8 cellular contexts compared by ENCODE assay signal in the genomic region with DNA sequence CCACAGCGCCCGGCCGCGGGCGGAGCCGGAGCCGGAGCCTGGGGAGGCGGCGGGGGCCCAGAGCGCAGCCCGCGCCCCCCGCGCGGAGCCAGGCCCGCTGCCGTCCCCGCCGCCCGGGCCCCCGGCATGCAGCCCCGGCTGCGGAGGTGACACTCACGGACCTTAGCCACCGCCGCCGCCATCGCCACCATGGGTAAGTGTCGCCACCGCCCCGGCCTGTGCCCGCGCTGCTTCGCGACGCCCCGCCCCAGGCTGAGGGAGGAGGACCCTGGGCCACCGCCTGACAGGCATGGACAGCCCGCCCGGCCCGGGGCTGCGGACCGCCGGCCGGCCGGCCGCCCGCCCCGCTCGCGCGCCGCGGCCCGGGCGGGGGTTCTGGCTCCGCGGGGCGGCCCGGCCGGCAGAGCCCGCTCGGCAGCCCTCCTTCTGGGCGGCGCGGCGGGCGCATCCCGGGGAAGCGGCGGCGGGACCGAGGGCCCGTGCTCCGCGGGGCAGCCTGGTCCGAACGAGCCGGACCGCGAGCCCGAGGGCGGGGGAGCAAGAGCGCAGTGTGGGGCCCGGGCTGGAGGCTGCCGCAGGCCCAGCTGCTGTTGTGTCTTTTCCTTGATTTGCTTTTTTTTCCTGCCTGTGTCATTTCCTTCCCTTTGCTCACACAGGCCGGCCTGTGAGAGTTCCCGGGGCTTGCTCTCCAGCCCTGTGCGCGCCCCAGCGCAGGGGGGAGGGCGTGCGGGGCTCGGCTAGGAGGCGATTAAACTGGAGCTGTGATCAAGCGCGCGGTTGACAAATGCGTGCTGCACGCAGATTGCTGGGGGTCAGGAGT. TPM values are rescaled to one million over a fixed set of nuclear protein-coding genes. Genes with fewer than 3 reads are reported as not detected.
DNase-seq lines count a peak whose midpoint lies in the region; ATAC-seq lines count a peak whose summit lies in the region.

No MANE protein-coding gene starts in this region.

- no peaks in the 10 kb centered on the region for H3K9me3 ChIP-seq in mononuclear cell (ENCODE audit: low read depth, low read length)

- H3K36me3 Mint-ChIP-seq in stimulated activated effector memory CD8-positive, alpha-beta T cell treated with anti-CD3 and anti-CD28 coated beads, Interleukin-12 subunit alpha, Interleukin-12 subunit beta, amount 100 ng/mL, for 72 hours = peaks cover 13% of the 10 kb centered on the region

- peak overlapping the region; percentile 47 for H3K27ac ChIP-seq in epithelial cell of prostate

- peaks cover 39% of the 10 kb centered on the region for H3K4me1 ChIP-seq in mononuclear cell (ENCODE audit: insufficient read depth, low read length)

- H3K9me3 Mint-ChIP-seq in stimulated activated effector memory CD8-positive, alpha-beta T cell treated with anti-CD3 and anti-CD28 coated beads, Interleukin-12 subunit alpha, Interleukin-12 subunit beta, amount 100 ng/mL, for 72 hours = no peaks in the 10 kb centered on the region

- H3K4me3 Mint-ChIP-seq in stimulated activated effector memory CD8-positive, alpha-beta T cell treated with anti-CD3 and anti-CD28 coated beads, Interleukin-12 subunit alpha, Interleukin-12 subunit beta, amount 100 ng/mL, for 72 hours = peak overlapping the region; percentile 95

- peaks cover 38% of the 10 kb centered on the region for H3K4me1 Mint-ChIP-seq in stimulated activated effector memory CD8-positive, alpha-beta T cell treated with anti-CD3 and anti-CD28 coated beads, Interleukin-12 subunit alpha, Interleukin-12 subunit beta, amount 100 ng/mL, for 72 hours

- ATAC-seq in GM18907 (IDR thresholded peaks at IDR 0.05; ENCODE audit: unreplicated experiment) (peak; percentile 33), HG03159 (IDR thresholded peaks at IDR 0.05; ENCODE audit: unreplicated experiment) (peak; percentile 16)
- peak; percentile 61 for ATAC-seq in stimulated activated effector memory CD8-positive, alpha-beta T cell treated with anti-CD3 and anti-CD28 coated beads, Interleukin-12 subunit alpha, Interleukin-12 subunit beta, amount 100 ng/mL, for 72 hours

- peak overlapping the region; percentile 89 for H3K27ac Mint-ChIP-seq in stimulated activated effector memory CD8-positive, alpha-beta T cell treated with anti-CD3 and anti-CD28 coated beads, Interleukin-12 subunit alpha, Interleukin-12 subunit beta, amount 100 ng/mL, for 72 hours

- H3K27me3 ChIP-seq in mononuclear cell (ENCODE audit: insufficient read depth, low read length) = no peaks in the 10 kb centered on the region

- peak overlapping the region; percentile 64 for H3K4me3 ChIP-seq in mononuclear cell (ENCODE audit: low read length)

- DNase-seq in AG08396 (ENCODE audit: low spot score) (peak; percentile 85), NOMO-1 treated with DMSO at 0.1 percent for 48 hours (lab: John Stamatoyannopoulos, UW; ENCODE audit: unreplicated experiment) (peak; percentile 55), activated T-cell treated with anti-CD3 and anti-CD28 coated beads for 48 hours (ENCODE audit: low read depth) (peak; percentile 59), epithelial cell of prostate (ENCODE audit: low read depth, low spot score) (no peak)
- DNase-seq in stimulated activated effector memory CD8-positive, alpha-beta T cell treated with anti-CD3 and anti-CD28 coated beads, Interleukin-12 subunit alpha, Interleukin-12 subunit beta, amount 100 ng/mL, for 72 hours (ENCODE audit: low spot score in 2 of 2) = peak; percentile 45 to 80

RNA-seq across cellular contexts. Expression of gene MAP3K3, which starts 0.6 kb away (rescaled TPM):
- 120 TPM for total RNA-seq in mononuclear cell

RNA-seq across cellular contexts. Expression of gene TACO1, which starts 22.1 kb away (rescaled TPM):
- 15.3 TPM for total RNA-seq in mononuclear cell
